In the genomic region with DNA sequence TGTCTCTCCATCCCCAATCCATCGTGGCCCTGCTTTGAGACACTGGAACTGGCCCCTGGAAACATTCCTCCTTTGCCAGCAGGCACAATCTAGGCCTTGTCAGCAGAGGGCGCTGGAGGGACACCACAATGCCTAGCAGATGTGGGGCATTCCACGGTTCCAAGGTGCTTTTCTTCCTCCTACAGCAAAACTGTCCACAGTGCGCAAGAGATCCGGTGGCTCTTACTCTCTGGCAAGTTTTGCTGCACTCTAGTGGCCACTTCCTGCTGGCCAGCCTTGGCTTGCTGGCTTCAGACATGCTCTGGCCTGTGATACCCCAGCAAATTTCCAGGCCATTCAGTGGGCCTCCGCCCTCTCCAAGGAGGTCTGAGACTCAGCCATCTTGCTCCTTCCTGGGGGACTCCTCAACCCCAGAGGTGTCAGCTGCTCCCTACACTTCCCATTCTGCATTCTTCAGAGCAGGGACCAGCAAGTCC, we compare ENCODE assay signal across 8 cellular contexts. TPM values are rescaled to one million over a fixed set of nuclear protein-coding genes. Genes with fewer than 3 reads are reported as not detected.
DNase-seq lines count a peak whose midpoint lies in the region; ATAC-seq and TF ChIP-seq lines count a peak whose summit lies in the region.

No MANE protein-coding gene starts in this region.

- H3K9ac ChIP-seq in neural cell (ENCODE audit: low read length): no peak overlapping the region

- TF ChIP-seq CTCF in GM12873 (IDR thresholded peaks at IDR 0.05; ENCODE audit: insufficient read depth, low read depth, low read length, missing control alignments) (peak; percentile 97), neural cell (IDR thresholded peaks at IDR 0.05; ENCODE audit: poor library complexity, severe bottlenecking) (peak; percentile 91)

- DNase-seq in M059J (ENCODE audit: low read depth): peak; percentile 97
- DNase-seq in RPMI7951 (ENCODE audit: low read depth): peak; percentile 95
- DNase-seq in activated T-cell treated with anti-CD3 and anti-CD28 coated beads, Interleukin-2, amount 50 U/mL, for 72 hours: peak; percentile 84 to 87
- DNase-seq in fibroblast of peridontal ligament (ENCODE audit: extremely low read depth): peak; percentile 97
- peak; percentile 73 to 86 for DNase-seq in stimulated activated naive CD8-positive, alpha-beta T cell treated with anti-CD3 and anti-CD28 coated beads, Interleukin-15, amount 100 ng/mL, for 72 hours

- no peak overlapping the region for H3K27ac ChIP-seq in neural cell (ENCODE audit: low read length)

- no peaks in the 10 kb centered on the region for H4K20me1 ChIP-seq in neural cell (ENCODE audit: insufficient read depth)

- no peak for TF ChIP-seq EP300 in neural cell (conservative IDR thresholded peaks at IDR 0.05; ENCODE audit: poor library complexity, severe bottlenecking)

- H3K9me3 ChIP-seq in neural cell (ENCODE audit: low read length): no peaks in the 10 kb centered on the region

- ATAC-seq in activated T-cell treated with anti-CD3 and anti-CD28 coated beads, Interleukin-2, amount 50 U/mL, for 72 hours (replicated peaks in 1 of 2): peak; percentile 91 to 92
- ATAC-seq in stimulated activated naive CD8-positive, alpha-beta T cell treated with anti-CD3 and anti-CD28 coated beads, Interleukin-15, amount 100 ng/mL, for 72 hours: peak; percentile 94
- no peak for ATAC-seq in HG02973 (IDR thresholded peaks at IDR 0.05; ENCODE audit: unreplicated experiment)

- H3K27me3 Mint-ChIP-seq in activated T-cell treated with anti-CD3 and anti-CD28 coated beads, Interleukin-2, amount 50 U/mL, for 72 hours (ENCODE audit: low read depth): no peaks in the 10 kb centered on the region
- no peaks in the 10 kb centered on the region for H3K27me3 Mint-ChIP-seq in stimulated activated naive CD8-positive, alpha-beta T cell treated with anti-CD3 and anti-CD28 coated beads, Interleukin-15, amount 100 ng/mL, for 72 hours

- H3K27me3 ChIP-seq in neural cell (ENCODE audit: insufficient read depth, low read depth, low read length): no peaks in the 10 kb centered on the region

- H2AFZ ChIP-seq in neural cell (ENCODE audit: low read depth, low read length): no peak overlapping the region

- H3F3A ChIP-seq in neural cell (ENCODE audit: insufficient read depth, low read length, poor library complexity, severe bottlenecking): no peaks in the 10 kb centered on the region

- no peak overlapping the region for H3K27ac Mint-ChIP-seq in activated T-cell treated with anti-CD3 and anti-CD28 coated beads, Interleukin-2, amount 50 U/mL, for 72 hours
- no peak overlapping the region for H3K27ac Mint-ChIP-seq in stimulated activated naive CD8-positive, alpha-beta T cell treated with anti-CD3 and anti-CD28 coated beads, Interleukin-15, amount 100 ng/mL, for 72 hours

- H3K4me3 ChIP-seq in neural cell (ENCODE audit: low read length): no peak overlapping the region

- TF ChIP-seq RAD21 in neural cell (conservative IDR thresholded peaks at IDR 0.05): peak; percentile 81

- H3K36me3 ChIP-seq in neural cell (ENCODE audit: insufficient read depth, low read length): peaks cover 6% of the 10 kb centered on the region

- H3K4me3 Mint-ChIP-seq in activated T-cell treated with anti-CD3 and anti-CD28 coated beads, Interleukin-2, amount 50 U/mL, for 72 hours: no peak overlapping the region
- H3K4me3 Mint-ChIP-seq in stimulated activated naive CD8-positive, alpha-beta T cell treated with anti-CD3 and anti-CD28 coated beads, Interleukin-15, amount 100 ng/mL, for 72 hours: no peak overlapping the region

- no peaks in the 10 kb centered on the region for H3K79me2 ChIP-seq in neural cell (replicated peaks; ENCODE audit: insufficient read depth, low read length)

- no peaks in the 10 kb centered on the region for H3K9me3 Mint-ChIP-seq in activated T-cell treated with anti-CD3 and anti-CD28 coated beads, Interleukin-2, amount 50 U/mL, for 72 hours
- no peaks in the 10 kb centered on the region for H3K9me3 Mint-ChIP-seq in stimulated activated naive CD8-positive, alpha-beta T cell treated with anti-CD3 and anti-CD28 coated beads, Interleukin-15, amount 100 ng/mL, for 72 hours

- no peaks in the 10 kb centered on the region for H3K36me3 Mint-ChIP-seq in activated T-cell treated with anti-CD3 and anti-CD28 coated beads, Interleukin-2, amount 50 U/mL, for 72 hours (ENCODE audit: insufficient read depth in 2 of 2)

- peaks cover 5% of the 10 kb centered on the region for H3K4me1 Mint-ChIP-seq in activated T-cell treated with anti-CD3 and anti-CD28 coated beads, Interleukin-2, amount 50 U/mL, for 72 hours (ENCODE audit: low read depth)
- peaks cover 8% of the 10 kb centered on the region for H3K4me1 Mint-ChIP-seq in stimulated activated naive CD8-positive, alpha-beta T cell treated with anti-CD3 and anti-CD28 coated beads, Interleukin-15, amount 100 ng/mL, for 72 hours

- no peaks in the 10 kb centered on the region for H3K9me2 ChIP-seq in neural cell (ENCODE audit: insufficient read depth, low read length)

- H3K4me2 ChIP-seq in neural cell (ENCODE audit: low read length): no peak overlapping the region

TF ChIP-seq in neural cell, 6 proteins besides CTCF, POLR2A, EP300 and RAD21:
- TF ChIP-seq SMC3 (conservative IDR thresholded peaks at IDR 0.05; ENCODE audit: poor library complexity) (peak; percentile 89), POLR2AphosphoS5 (IDR thresholded peaks at IDR 0.05) (no peak), TAF1 (IDR thresholded peaks at IDR 0.05; ENCODE audit: low read depth) (no peak), EZH2 (IDR thresholded peaks at IDR 0.05; ENCODE audit: borderline replicate concordance, insufficient read depth, low read length, poor library complexity, severe bottlenecking) (no peak), MXI1 (conservative IDR thresholded peaks at IDR 0.05; ENCODE audit: poor library complexity, severe bottlenecking) (peak; percentile 26)
- TF ChIP-seq, protein P1, sequence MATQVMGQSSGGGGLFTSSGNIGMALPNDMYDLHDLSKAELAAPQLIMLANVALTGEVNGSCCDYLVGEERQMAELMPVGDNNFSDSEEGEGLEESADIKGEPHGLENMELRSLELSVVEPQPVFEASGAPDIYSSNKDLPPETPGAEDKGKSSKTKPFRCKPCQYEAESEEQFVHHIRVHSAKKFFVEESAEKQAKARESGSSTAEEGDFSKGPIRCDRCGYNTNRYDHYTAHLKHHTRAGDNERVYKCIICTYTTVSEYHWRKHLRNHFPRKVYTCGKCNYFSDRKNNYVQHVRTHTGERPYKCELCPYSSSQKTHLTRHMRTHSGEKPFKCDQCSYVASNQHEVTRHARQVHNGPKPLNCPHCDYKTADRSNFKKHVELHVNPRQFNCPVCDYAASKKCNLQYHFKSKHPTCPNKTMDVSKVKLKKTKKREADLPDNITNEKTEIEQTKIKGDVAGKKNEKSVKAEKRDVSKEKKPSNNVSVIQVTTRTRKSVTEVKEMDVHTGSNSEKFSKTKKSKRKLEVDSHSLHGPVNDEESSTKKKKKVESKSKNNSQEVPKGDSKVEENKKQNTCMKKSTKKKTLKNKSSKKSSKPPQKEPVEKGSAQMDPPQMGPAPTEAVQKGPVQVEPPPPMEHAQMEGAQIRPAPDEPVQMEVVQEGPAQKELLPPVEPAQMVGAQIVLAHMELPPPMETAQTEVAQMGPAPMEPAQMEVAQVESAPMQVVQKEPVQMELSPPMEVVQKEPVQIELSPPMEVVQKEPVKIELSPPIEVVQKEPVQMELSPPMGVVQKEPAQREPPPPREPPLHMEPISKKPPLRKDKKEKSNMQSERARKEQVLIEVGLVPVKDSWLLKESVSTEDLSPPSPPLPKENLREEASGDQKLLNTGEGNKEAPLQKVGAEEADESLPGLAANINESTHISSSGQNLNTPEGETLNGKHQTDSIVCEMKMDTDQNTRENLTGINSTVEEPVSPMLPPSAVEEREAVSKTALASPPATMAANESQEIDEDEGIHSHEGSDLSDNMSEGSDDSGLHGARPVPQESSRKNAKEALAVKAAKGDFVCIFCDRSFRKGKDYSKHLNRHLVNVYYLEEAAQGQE (IDR thresholded peaks at IDR 0.05; ENCODE audit: borderline replicate concordance): no peak

RNA-seq across cellular contexts. Expression of a gene that starts 17.1 kb away (rescaled TPM):
- total RNA-seq in M059J (2014; rRNA removed; shearing (Covaris generic)): 25.7 and 27.3 TPM in 2 replicates
- 20.7 and 25.4 TPM in 2 replicates for total RNA-seq in RPMI7951 (2014; rRNA removed; shearing (Covaris generic))
- total RNA-seq in activated T-cell treated with anti-CD3 and anti-CD28 coated beads, Interleukin-2, amount 50 U/mL, for 72 hours: 10 to 100 TPM; 12.5 to 18.4 TPM
- polyA plus RNA-seq in neural cell: 197 and 212 TPM in 2 replicates
- polyA minus RNA-seq in neural cell: 138 and 152 TPM in 2 replicates

RNA-seq across cellular contexts. Expression of a gene that starts 34.2 kb away (rescaled TPM):
- 2.1 and 11.4 TPM in 2 replicates for total RNA-seq in M059J (2014; rRNA removed; shearing (Covaris generic))
- total RNA-seq in RPMI7951 (2014; rRNA removed; shearing (Covaris generic)): under 0.01 and 0.68 TPM in 2 replicates
- total RNA-seq in activated T-cell treated with anti-CD3 and anti-CD28 coated beads, Interleukin-2, amount 50 U/mL, for 72 hours: 1 to 10 TPM in 1 of 2 donors, under 1 TPM in 1; 0.69 to 1.5 TPM
- polyA plus RNA-seq in neural cell: 159 and 219 TPM in 2 replicates
- 303 and 334 TPM in 2 replicates for polyA minus RNA-seq in neural cell

RNA-seq across cellular contexts. Expression of a gene that starts 56.3 kb away (rescaled TPM):
- 93.6 and 126 TPM in 2 replicates for total RNA-seq in M059J (2014; rRNA removed; shearing (Covaris generic))
- 126 and 138 TPM in 2 replicates for total RNA-seq in RPMI7951 (2014; rRNA removed; shearing (Covaris generic))
- total RNA-seq in activated T-cell treated with anti-CD3 and anti-CD28 coated beads, Interleukin-2, amount 50 U/mL, for 72 hours: 100 to 1,000 TPM; 116 to 135 TPM
- polyA plus RNA-seq in neural cell: 456 and 510 TPM in 2 replicates
- 232 and 238 TPM in 2 replicates for polyA minus RNA-seq in neural cell
